12 cellular contexts compared by ENCODE assay signal in the genomic region with DNA sequence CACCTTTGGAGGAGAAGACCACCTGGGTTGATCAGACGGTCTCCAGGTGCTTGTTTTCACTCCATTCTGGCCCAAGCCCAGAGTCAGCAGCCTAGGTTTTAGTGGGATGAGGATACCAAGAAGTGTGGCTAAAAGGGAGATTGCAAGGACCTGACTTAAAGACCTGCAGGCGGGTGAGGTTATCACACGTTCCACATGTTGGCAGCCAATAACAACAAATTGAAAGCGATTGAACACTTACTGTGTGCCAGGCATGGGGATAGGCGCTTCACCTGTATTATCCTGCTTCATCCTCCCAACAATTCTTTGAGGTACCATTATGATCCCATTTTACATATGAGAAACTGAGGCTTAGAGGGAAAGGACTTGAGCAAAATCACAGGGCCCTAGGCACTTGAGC. TPM values are rescaled to one million over a fixed set of nuclear protein-coding genes. Genes with fewer than 3 reads are reported as not detected.
DNase-seq lines count a peak whose midpoint lies in the region; ATAC-seq lines count a peak whose summit lies in the region.
"Had no signal": no experiment of that assay in that cellular context is flagged by ENCODE, and none has a peak within 500 bp of the region (broad histone marks: within the 10 kb centered on the region; RNA-seq: fewer than 3 reads in every experiment).

No MANE protein-coding gene starts in this region.

- no peak for DNase-seq in activated naive CD4-positive, alpha-beta T cell treated with Interleukin-2 at 50 U/mL for 16 hours
- DNase-seq in activated CD8-positive, alpha-beta T cell treated with anti-CD3 and anti-CD28 coated beads, Interleukin-2, amount 10 ng/mL, durations not matched to agents 7 days and 5 days: peak; percentile 48
- no peak for DNase-seq in effector memory CD8-positive, alpha-beta T cell
- DNase-seq in stimulated activated naive CD8-positive, alpha-beta T cell treated with anti-CD3 and anti-CD28 coated beads, Interleukin-15, amount 100 ng/mL, for 72 hours: peak; percentile 21 to 36
- DNase-seq in ecto neural progenitor cell (ENCODE audit: low spot score): no peak
- no peak for DNase-seq in mucosa of gallbladder (ENCODE audit: low spot score)
- DNase-seq: activated CD8-positive, alpha-beta memory T cell treated with anti-CD3 and anti-CD28 coated beads, Interleukin-2, amount 50 U/mL, for 4 hours; GOT3; RPMI8226; T1000 had no signal

- peak overlapping the region; percentile 87 for H3K27ac Mint-ChIP-seq in activated naive CD4-positive, alpha-beta T cell treated with anti-CD3 and anti-CD28 coated beads, Interleukin-2, amount 50 U/mL, for 24 hours
- peak overlapping the region; percentile 92 for H3K27ac Mint-ChIP-seq in activated CD8-positive, alpha-beta T cell treated with anti-CD3 and anti-CD28 coated beads, Interleukin-2, amount 10 ng/mL, durations not matched to agents 7 days and 5 days
- peak overlapping the region; percentile 99 to 100 for H3K27ac Mint-ChIP-seq in effector memory CD8-positive, alpha-beta T cell
- H3K27ac Mint-ChIP-seq in stimulated activated naive CD8-positive, alpha-beta T cell treated with anti-CD3 and anti-CD28 coated beads, Interleukin-15, amount 100 ng/mL, for 72 hours: peak overlapping the region; percentile 28 to 91

- H3K4me3 Mint-ChIP-seq in activated naive CD4-positive, alpha-beta T cell treated with anti-CD3 and anti-CD28 coated beads, Interleukin-2, amount 50 U/mL, for 24 hours: peak overlapping the region; percentile 94
- peak overlapping the region; percentile 92 for H3K4me3 Mint-ChIP-seq in activated CD8-positive, alpha-beta T cell treated with anti-CD3 and anti-CD28 coated beads, Interleukin-2, amount 10 ng/mL, durations not matched to agents 7 days and 5 days
- H3K4me3 Mint-ChIP-seq in effector memory CD8-positive, alpha-beta T cell: peak overlapping the region; percentile 95 to 100
- peak overlapping the region; percentile 65 to 94 for H3K4me3 Mint-ChIP-seq in stimulated activated naive CD8-positive, alpha-beta T cell treated with anti-CD3 and anti-CD28 coated beads, Interleukin-15, amount 100 ng/mL, for 72 hours

- H3K36me3 Mint-ChIP-seq in activated naive CD4-positive, alpha-beta T cell treated with anti-CD3 and anti-CD28 coated beads, Interleukin-2, amount 50 U/mL, for 24 hours: peaks cover 6% of the 10 kb centered on the region
- peaks cover 88% of the 10 kb centered on the region for H3K36me3 Mint-ChIP-seq in activated CD8-positive, alpha-beta T cell treated with anti-CD3 and anti-CD28 coated beads, Interleukin-2, amount 10 ng/mL, durations not matched to agents 7 days and 5 days (ENCODE audit: low read depth)
- peaks cover 95% of the 10 kb centered on the region for H3K36me3 Mint-ChIP-seq in effector memory CD8-positive, alpha-beta T cell (ENCODE audit: insufficient read depth)

- no peak for ATAC-seq in activated CD8-positive, alpha-beta T cell treated with anti-CD3 and anti-CD28 coated beads, Interleukin-2, amount 10 ng/mL, durations not matched to agents 7 days and 5 days
- no peak for ATAC-seq in effector memory CD8-positive, alpha-beta T cell (replicated peaks)
- ATAC-seq in stimulated activated naive CD8-positive, alpha-beta T cell treated with anti-CD3 and anti-CD28 coated beads, Interleukin-15, amount 100 ng/mL, for 72 hours: no peak
- no peak for ATAC-seq in HG02885 (IDR thresholded peaks at IDR 0.05; ENCODE audit: poor library complexity, unreplicated experiment)

- no peaks in the 10 kb centered on the region for H3K9me3 Mint-ChIP-seq in activated naive CD4-positive, alpha-beta T cell treated with anti-CD3 and anti-CD28 coated beads, Interleukin-2, amount 50 U/mL, for 24 hours
- H3K9me3 Mint-ChIP-seq in activated CD8-positive, alpha-beta T cell treated with anti-CD3 and anti-CD28 coated beads, Interleukin-2, amount 10 ng/mL, durations not matched to agents 7 days and 5 days (ENCODE audit: insufficient read depth): no peaks in the 10 kb centered on the region
- H3K9me3 Mint-ChIP-seq in effector memory CD8-positive, alpha-beta T cell: no peaks in the 10 kb centered on the region
- no peaks in the 10 kb centered on the region for H3K9me3 Mint-ChIP-seq in stimulated activated naive CD8-positive, alpha-beta T cell treated with anti-CD3 and anti-CD28 coated beads, Interleukin-15, amount 100 ng/mL, for 72 hours

- POLR2A ChIA-PET in activated CD8-positive, alpha-beta T cell treated with anti-CD3 and anti-CD28 coated beads, Interleukin-2, amount 10 ng/mL, durations not matched to agents 7 days and 5 days (lab: Charles Lee): interaction anchor here (6.0 to 7.3 kb wide), 3 partner anchors 41 to 201 kb away, joined by 99 to 220 read pairs (median 189); no protein-coding TSS in a partner anchor

- H3K4me1 Mint-ChIP-seq in activated naive CD4-positive, alpha-beta T cell treated with anti-CD3 and anti-CD28 coated beads, Interleukin-2, amount 50 U/mL, for 24 hours: peaks cover 67% of the 10 kb centered on the region
- H3K4me1 Mint-ChIP-seq in activated CD8-positive, alpha-beta T cell treated with anti-CD3 and anti-CD28 coated beads, Interleukin-2, amount 10 ng/mL, durations not matched to agents 7 days and 5 days (ENCODE audit: low read depth): peaks cover 59% of the 10 kb centered on the region
- peaks cover 51 to 54% of the 10 kb centered on the region in 2 donors for H3K4me1 Mint-ChIP-seq in effector memory CD8-positive, alpha-beta T cell (ENCODE audit: low read depth in 2 of 2)
- H3K4me1 Mint-ChIP-seq in stimulated activated naive CD8-positive, alpha-beta T cell treated with anti-CD3 and anti-CD28 coated beads, Interleukin-15, amount 100 ng/mL, for 72 hours: peaks cover 58% of the 10 kb centered on the region

- H3K27me3 Mint-ChIP-seq in activated naive CD4-positive, alpha-beta T cell treated with anti-CD3 and anti-CD28 coated beads, Interleukin-2, amount 50 U/mL, for 24 hours: no peaks in the 10 kb centered on the region
- no peaks in the 10 kb centered on the region for H3K27me3 Mint-ChIP-seq in activated CD8-positive, alpha-beta T cell treated with anti-CD3 and anti-CD28 coated beads, Interleukin-2, amount 10 ng/mL, durations not matched to agents 7 days and 5 days (ENCODE audit: low read depth)
- no peaks in the 10 kb centered on the region for H3K27me3 Mint-ChIP-seq in effector memory CD8-positive, alpha-beta T cell
- H3K27me3 Mint-ChIP-seq in stimulated activated naive CD8-positive, alpha-beta T cell treated with anti-CD3 and anti-CD28 coated beads, Interleukin-15, amount 100 ng/mL, for 72 hours: no peaks in the 10 kb centered on the region

- CTCF ChIA-PET in activated CD8-positive, alpha-beta T cell treated with anti-CD3 and anti-CD28 coated beads, Interleukin-2, amount 10 ng/mL, durations not matched to agents 7 days and 5 days (lab: Charles Lee): interaction anchor here (1.0 to 2.1 kb wide), 6 partner anchors 9 to 356 kb away, joined by 3 to 13 read pairs (median 6); no protein-coding TSS in a partner anchor

RNA-seq across cellular contexts. Expression of gene ARL4C, which starts 5.0 kb away (rescaled TPM):
- total RNA-seq in activated CD8-positive, alpha-beta T cell treated with anti-CD3 and anti-CD28 coated beads, Interleukin-2, amount 10 ng/mL, durations not matched to agents 7 days and 5 days: 100 to 1,000 TPM; 123 to 126 TPM
- total RNA-seq in mucosa of gallbladder: 10.2 TPM

Comparison
In these comparisons a context has a peak if more than half of its experiments do, and no peak if none do; other contexts are left out.
1. DNase-seq: peak in activated CD8-positive, alpha-beta T cell treated with anti-CD3 and anti-CD28 coated beads, Interleukin-2, amount 10 ng/mL, durations not matched to agents 7 days and 5 days (single experiment) and stimulated activated naive CD8-positive, alpha-beta T cell treated with anti-CD3 and anti-CD28 coated beads, Interleukin-15, amount 100 ng/mL, for 72 hours (2 of 2); none in activated naive CD4-positive, alpha-beta T cell treated with Interleukin-2 at 50 U/mL for 16 hours (single experiment), effector memory CD8-positive, alpha-beta T cell (0 of 3), ecto neural progenitor cell (single experiment) and mucosa of gallbladder (single experiment).
2. RNA of gene ARL4C, which starts 5.0 kb away (total RNA-seq): 123 to 126 TPM in activated CD8-positive, alpha-beta T cell treated with anti-CD3 and anti-CD28 coated beads, Interleukin-2, amount 10 ng/mL, durations not matched to agents 7 days and 5 days; 10.2 TPM in mucosa of gallbladder (single experiment); every median in the first group is over 10 times any median in the second.
3. Peak in every context shown above with its lines, with median percentiles within 50 percentile points of each other: H3K27ac Mint-ChIP-seq and H3K4me3 Mint-ChIP-seq.